Comparison of ENCODE assay signal across 17 cellular contexts in genomic region chr15:93180128-93180527, GRCh38.
"Had no signal": no experiment of that assay in that cellular context is flagged by ENCODE, and none has a peak within 500 bp of the region (broad histone marks: within the 10 kb centered on the region; RNA-seq: fewer than 3 reads in every experiment).

No MANE protein-coding gene starts in this region.

- H3K27me3 ChIP-seq: body of pancreas, colonic mucosa, esophagus muscularis mucosa, hepatocyte, left lung, uterus had no signal

- H3K27ac Mint-ChIP-seq: activated CD8-positive, alpha-beta T cell treated with anti-CD3 and anti-CD28 coated beads, Interleukin-2, amount 10 ng/mL, durations not matched to agents 7 days and 5 days; activated naive CD8-positive, alpha-beta T cell; activated T-cell treated with anti-CD3 and anti-CD28 coated beads, Interleukin-2, amount 50 U/mL, for 72 hours had no signal

- H3K9me3 ChIP-seq: body of pancreas, colonic mucosa, esophagus muscularis mucosa, left lung, uterus had no signal

- DNase-seq: activated CD4-positive, alpha-beta T cell treated with anti-CD3 and anti-CD28 coated beads for 4 hours; activated CD8-positive, alpha-beta memory T cell treated with anti-CD3 and anti-CD28 coated beads, Interleukin-2, amount 50 U/mL, for 4 hours; activated CD8-positive, alpha-beta T cell treated with anti-CD3 and anti-CD28 coated beads, Interleukin-2, amount 10 ng/mL, durations not matched to agents 7 days and 5 days; activated gamma-delta T cell treated with Interleukin-2 at 50 U/mL for 16 hours; activated T-cell treated with anti-CD3 and anti-CD28 coated beads, Interleukin-2, amount 50 U/mL, for 72 hours; amygdala; body of pancreas; colonic mucosa; effector CD4-positive, alpha-beta T cell; left lung; mammary epithelial cell; stimulated activated CD4-positive, alpha-beta T cell treated with anti-CD3 and anti-CD28 coated beads, Interleukin-12 subunit alpha, Interleukin-12 subunit beta, amount 100 ng/mL, for 4 hours; stimulated activated CD4-positive, alpha-beta T cell treated with anti-CD3 and anti-CD28 coated beads, Interleukin-2, amount 100 ng/mL, for 24 hours; uterus had no signal

- H3K4me1 ChIP-seq: body of pancreas, colonic mucosa, uterus had no signal

- H3K9me3 Mint-ChIP-seq: activated T-cell treated with anti-CD3 and anti-CD28 coated beads, Interleukin-2, amount 50 U/mL, for 72 hours had no signal

- H3K4me3 Mint-ChIP-seq: activated CD8-positive, alpha-beta T cell treated with anti-CD3 and anti-CD28 coated beads, Interleukin-2, amount 10 ng/mL, durations not matched to agents 7 days and 5 days; activated naive CD8-positive, alpha-beta T cell; activated T-cell treated with anti-CD3 and anti-CD28 coated beads, Interleukin-2, amount 50 U/mL, for 72 hours had no signal

- H3K36me3 ChIP-seq: colonic mucosa, esophagus muscularis mucosa, left lung, uterus had no signal

- ATAC-seq: activated CD8-positive, alpha-beta T cell treated with anti-CD3 and anti-CD28 coated beads, Interleukin-2, amount 10 ng/mL, durations not matched to agents 7 days and 5 days; activated T-cell treated with anti-CD3 and anti-CD28 coated beads, Interleukin-2, amount 50 U/mL, for 72 hours; body of pancreas; left lung had no signal

- H3K36me3 Mint-ChIP-seq: activated naive CD8-positive, alpha-beta T cell had no signal

- H3K4me3 ChIP-seq: body of pancreas, colonic mucosa, esophagus muscularis mucosa, hepatocyte, left lung, uterus had no signal

- H3K27ac ChIP-seq: body of pancreas, colonic mucosa, esophagus muscularis mucosa, hepatocyte, left lung, uterus had no signal
